ENCODE assay signal across 1 cellular context in genomic region chr9:136714096-136714875, GRCh38.
TF ChIP-seq lines count a peak whose summit lies in the region.

No MANE protein-coding gene starts in this region.

TF ChIP-seq in HCT116, 20 proteins besides CTCF, POLR2A, EP300 and RAD21 (continued from another document):
- TF ChIP-seq, protein P1, sequence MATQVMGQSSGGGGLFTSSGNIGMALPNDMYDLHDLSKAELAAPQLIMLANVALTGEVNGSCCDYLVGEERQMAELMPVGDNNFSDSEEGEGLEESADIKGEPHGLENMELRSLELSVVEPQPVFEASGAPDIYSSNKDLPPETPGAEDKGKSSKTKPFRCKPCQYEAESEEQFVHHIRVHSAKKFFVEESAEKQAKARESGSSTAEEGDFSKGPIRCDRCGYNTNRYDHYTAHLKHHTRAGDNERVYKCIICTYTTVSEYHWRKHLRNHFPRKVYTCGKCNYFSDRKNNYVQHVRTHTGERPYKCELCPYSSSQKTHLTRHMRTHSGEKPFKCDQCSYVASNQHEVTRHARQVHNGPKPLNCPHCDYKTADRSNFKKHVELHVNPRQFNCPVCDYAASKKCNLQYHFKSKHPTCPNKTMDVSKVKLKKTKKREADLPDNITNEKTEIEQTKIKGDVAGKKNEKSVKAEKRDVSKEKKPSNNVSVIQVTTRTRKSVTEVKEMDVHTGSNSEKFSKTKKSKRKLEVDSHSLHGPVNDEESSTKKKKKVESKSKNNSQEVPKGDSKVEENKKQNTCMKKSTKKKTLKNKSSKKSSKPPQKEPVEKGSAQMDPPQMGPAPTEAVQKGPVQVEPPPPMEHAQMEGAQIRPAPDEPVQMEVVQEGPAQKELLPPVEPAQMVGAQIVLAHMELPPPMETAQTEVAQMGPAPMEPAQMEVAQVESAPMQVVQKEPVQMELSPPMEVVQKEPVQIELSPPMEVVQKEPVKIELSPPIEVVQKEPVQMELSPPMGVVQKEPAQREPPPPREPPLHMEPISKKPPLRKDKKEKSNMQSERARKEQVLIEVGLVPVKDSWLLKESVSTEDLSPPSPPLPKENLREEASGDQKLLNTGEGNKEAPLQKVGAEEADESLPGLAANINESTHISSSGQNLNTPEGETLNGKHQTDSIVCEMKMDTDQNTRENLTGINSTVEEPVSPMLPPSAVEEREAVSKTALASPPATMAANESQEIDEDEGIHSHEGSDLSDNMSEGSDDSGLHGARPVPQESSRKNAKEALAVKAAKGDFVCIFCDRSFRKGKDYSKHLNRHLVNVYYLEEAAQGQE (IDR thresholded peaks at IDR 0.05; ENCODE audit: low read depth) = no peak
- TF ChIP-seq EGR1 (IDR thresholded peaks at IDR 0.05; ENCODE audit: low read depth) = no peak
- TF ChIP-seq ZBTB33 (IDR thresholded peaks at IDR 0.05; ENCODE audit: extremely low read depth, insufficient replicate concordance, low read length) = no peak
